8 cellular contexts compared by ENCODE assay signal in genomic region chr1:109790735-109791494, GRCh38. TPM values are rescaled to one million over a fixed set of nuclear protein-coding genes. Genes with fewer than 3 reads are reported as not detected.
DNase-seq lines count a peak whose midpoint lies in the region; ATAC-seq and TF ChIP-seq lines count a peak whose summit lies in the region.

No MANE protein-coding gene starts in this region.

- TF ChIP-seq CTCF in IMR-90 (conservative IDR thresholded peaks at IDR 0.05; ENCODE audit: low read depth, low read length) (peak; percentile 35; the same call in 1 of the 2 replicates), dorsolateral prefrontal cortex (IDR thresholded peaks at IDR 0.05 in 54 of 56, conservative IDR thresholded peaks at IDR 0.05 in 2 of 56; ENCODE audit: low read depth in 1 of 56, partially characterized antibody in 56 of 56) (peak in 42 of 56 donors; percentile 9 to 46 (median 28)), stomach (IDR thresholded peaks at IDR 0.05) (peak in 2 of 7 experiments; percentile 16 to 39)

- H2BK5ac ChIP-seq in IMR-90 (ENCODE audit: low read depth, low read length, poor library complexity, severe bottlenecking): no peak overlapping the region

- H4K5ac ChIP-seq in IMR-90 (ENCODE audit: low read depth, low read length): no peak overlapping the region; the same call in 1 of the 2 replicates

- no peaks in the 10 kb centered on the region for H3K27me3 ChIP-seq in IMR-90 (ENCODE audit: control insufficient read depth, insufficient read depth, low read length)
- H3K27me3 ChIP-seq in dorsolateral prefrontal cortex: no peaks in the 10 kb centered on the region
- no peaks in the 10 kb centered on the region for H3K27me3 ChIP-seq in naive thymus-derived CD4-positive, alpha-beta T cell (ENCODE audit: control insufficient read depth in 2 of 2, insufficient read depth in 2 of 2, low read length in 2 of 2)
- H3K27me3 ChIP-seq in stomach: no peaks in the 10 kb centered on the region

- DNase-seq in NCI-H2196 (lab: John Stamatoyannopoulos, UW; ENCODE audit: unreplicated experiment) (peak; percentile 14), NCI-H2196 treated with DMSO at 0.1 percent for 48 hours (lab: John Stamatoyannopoulos, UW; ENCODE audit: unreplicated experiment) (no peak), IMR-90 (peak; percentile 41), dorsolateral prefrontal cortex (peak in 8 of 10 donors; percentile 15 to 59 (median 37)), stomach (peak; percentile 43), NCI-H446 (lab: John Stamatoyannopoulos, UW) (no peak)
- DNase-seq in activated CD4-positive, alpha-beta T cell treated with anti-CD3 and anti-CD28 coated beads for 48 hours: peak; percentile 87
- peak; percentile 47 to 78 (median 67) for DNase-seq in naive thymus-derived CD4-positive, alpha-beta T cell

- BruUV-seq in IMR-90 (replicated peaks; lab: Mats Ljungman, UMichigan): no TSS peak

- no peaks in the 10 kb centered on the region for H3K79me1 ChIP-seq in IMR-90 (ENCODE audit: low read depth in 1 of 2, low read length in 2 of 2)

- no peaks in the 10 kb centered on the region for H3K9me3 ChIP-seq in IMR-90 (ENCODE audit: control insufficient read depth, insufficient read depth, low read length)
- no peaks in the 10 kb centered on the region for H3K9me3 ChIP-seq in naive thymus-derived CD4-positive, alpha-beta T cell (ENCODE audit: control insufficient read depth in 2 of 3, low read length in 3 of 3)
- no peaks in the 10 kb centered on the region for H3K9me3 ChIP-seq in stomach

- dilution Hi-C loops in IMR-90 (cut with HindIII; ENCODE audit: low sequenced_read_pairs, unreplicated experiment): no loop called here

- H4K91ac ChIP-seq in IMR-90 (ENCODE audit: insufficient read depth, low read depth, low read length): peak overlapping the region; percentile 91

- H2AK5ac ChIP-seq in IMR-90 (ENCODE audit: low read depth, low read length): peak overlapping the region; percentile 67

- peaks cover 38 to 88% (median 71%) of the 10 kb centered on the region in 7 donors for H3K4me1 Mint-ChIP-seq in naive thymus-derived CD4-positive, alpha-beta T cell

- H3K9ac ChIP-seq in IMR-90 (ENCODE audit: low read depth, low read length): no peak overlapping the region

- intact Hi-C loops in IMR-90 (cut with micrococcal nuclease) (no loop called here), dorsolateral prefrontal cortex (cut with DNase I) (loop anchor here (5.0 to 10.0 kb wide), 4 partner anchors 76 to 191 kb away; partner anchors contain the start of genes AHCYL1 (in 2 of the 2) and CSF1 (in 1 of the 2)), stomach (cut with DNase I; ENCODE audit: low total_unique reads) (no loop called here)
- intact Hi-C loops in naive thymus-derived CD4-positive, alpha-beta T cell (cut with micrococcal nuclease): loop anchor here (1.0 to 10.0 kb wide), 6 partner anchors 11 to 244 kb away; partner anchors contain the start of genes AHCYL1 (in 2 of the 2) and GNAI3 (in 2 of the 2)

- no peak overlapping the region for H2AK9ac ChIP-seq in IMR-90 (replicated peaks; ENCODE audit: low read depth, low read length, poor library complexity)

- POLR2A ChIA-PET in IMR-90 (lab: Charles Lee; ENCODE audit: unreplicated experiment): no interaction called here
- POLR2A ChIA-PET in naive thymus-derived CD4-positive, alpha-beta T cell (lab: Charles Lee): interaction anchor here (0.6 to 5.8 kb wide), 7 partner anchors 9 to 365 kb away, joined by 3 to 37 read pairs (median 5); partner anchors contain the start of genes AHCYL1 and ATXN7L2

- peaks cover 0 to 1% (median 0%) of the 10 kb centered on the region in 5 donors for H3K36me3 Mint-ChIP-seq in naive thymus-derived CD4-positive, alpha-beta T cell

- peak overlapping the region; percentile 92; the same call in 2 of the 3 replicates for H2BK15ac ChIP-seq in IMR-90 (ENCODE audit: low read depth, low read length)

- peak overlapping the region; percentile 51 for H3K4ac ChIP-seq in IMR-90 (ENCODE audit: low read depth, low read length)

- peak overlapping the region in 8 of 9 donors; percentile 49 to 94 (median 84) for H3K27ac Mint-ChIP-seq in naive thymus-derived CD4-positive, alpha-beta T cell

- in situ Hi-C loops in IMR-90 (cut with MboI; ENCODE audit: low sequenced_read_pairs): loop anchor here (25.0 kb wide), 1 partner anchor 121 kb away; the partner anchor contains the start of gene CSF1

- H3K4me3 Mint-ChIP-seq in naive thymus-derived CD4-positive, alpha-beta T cell: peak overlapping the region in 8 of 10 donors; percentile 26 to 62 (median 40)

- no peak for TF ChIP-seq EP300 in stomach (IDR thresholded peaks at IDR 0.05)

- H3K27ac ChIP-seq in IMR-90 (ENCODE audit: insufficient read depth, low read length) (no peak overlapping the region), dorsolateral prefrontal cortex (peak overlapping the region in 9 of 59 donors; percentile 9 to 51 (median 38)), stomach (peak overlapping the region; percentile 1 to 66 (median 59))
- H3K27ac ChIP-seq in naive thymus-derived CD4-positive, alpha-beta T cell (ENCODE audit: low read depth, low read length): peak overlapping the region; percentile 44

- H4K20me1 ChIP-seq in IMR-90 (ENCODE audit: insufficient read depth, low read length): no peaks in the 10 kb centered on the region

- WGBS in IMR-90 (ENCODE audit: extremely low coverage in 2 of 2, insufficient read length in 1 of 2), 2 experiments: 70% methylated on average over 4 of the region's 12 CpGs; no CpG with 5 or more reads in 1 of the 2 experiments
- 68 to 77% (median 71%) methylated on average over 7 to 12 of the region's 12 CpGs for WGBS in stomach, 5 donors

- CTCF ChIA-PET in IMR-90 (lab: Yijun Ruan, JAX): interaction anchor here (0.6 to 1.8 kb wide), 6 partner anchors 9 to 191 kb away, joined by 3 to 8 read pairs (median 3); no protein-coding TSS in a partner anchor
- CTCF ChIA-PET in naive thymus-derived CD4-positive, alpha-beta T cell (lab: Charles Lee): interaction anchor here (0.6 to 5.4 kb wide), 19 partner anchors 11 to 276 kb away, joined by 3 to 64 read pairs (median 4); partner anchors contain the start of genes AHCYL1 and GNAI3

- TF ChIP-seq RAD21 in IMR-90 (IDR thresholded peaks at IDR 0.05; ENCODE audit: low read length): peak; percentile 16; the same call in 1 of the 2 replicates

- no peak overlapping the region for H3K14ac ChIP-seq in IMR-90 (replicated peaks; ENCODE audit: low read depth, low read length)

- peak overlapping the region; percentile 98 for H2BK120ac ChIP-seq in IMR-90 (ENCODE audit: low read depth, low read length)

- H3K4me1 ChIP-seq in IMR-90 (ENCODE audit: control insufficient read depth, insufficient read depth, low read length) (peaks cover 41% of the 10 kb centered on the region), stomach (peaks cover 48 to 92% (median 58%) of the 10 kb centered on the region in 4 donors)
- peaks cover 51 to 52% of the 10 kb centered on the region in 2 donors for H3K4me1 ChIP-seq in naive thymus-derived CD4-positive, alpha-beta T cell (ENCODE audit: control insufficient read depth in 2 of 2, insufficient read depth in 2 of 2, low read length in 2 of 2)

- no peak overlapping the region for H3K4me2 ChIP-seq in IMR-90 (ENCODE audit: low read depth, low read length)

- TF ChIP-seq POLR2A in IMR-90 (IDR thresholded peaks at IDR 0.05; ENCODE audit: low read depth, low read length) (no peak), stomach (IDR thresholded peaks at IDR 0.05) (no peak)

- no peak overlapping the region for H3K56ac ChIP-seq in IMR-90 (ENCODE audit: extremely low read depth, insufficient read depth, low read length)

- H3K36me3 ChIP-seq in IMR-90 (ENCODE audit: control insufficient read depth, insufficient read depth, low read length) (no peaks in the 10 kb centered on the region), stomach (no peaks in the 10 kb centered on the region)
- H3K36me3 ChIP-seq in naive thymus-derived CD4-positive, alpha-beta T cell (ENCODE audit: control insufficient read depth in 2 of 3, insufficient read depth in 3 of 3, low read length in 3 of 3): no peaks in the 10 kb centered on the region

- H3K27me3 Mint-ChIP-seq in naive thymus-derived CD4-positive, alpha-beta T cell: no peaks in the 10 kb centered on the region

- H3K18ac ChIP-seq in IMR-90 (ENCODE audit: low read depth, low read length): peak overlapping the region; percentile 0; the same call in 1 of the 2 replicates

- H3K4me3 ChIP-seq in IMR-90 (ENCODE audit: insufficient read depth, low read depth, low read length) (no peak overlapping the region), dorsolateral prefrontal cortex (no peak overlapping the region), stomach (no peak overlapping the region)
- H3K4me3 ChIP-seq in naive thymus-derived CD4-positive, alpha-beta T cell (ENCODE audit: low read length): peak overlapping the region; percentile 1

- H3K9me1 ChIP-seq in IMR-90 (ENCODE audit: insufficient read depth, low read length): peaks cover 24% of the 10 kb centered on the region

- H4K8ac ChIP-seq in IMR-90 (ENCODE audit: low read depth in 2 of 2, low read length in 2 of 2): peak overlapping the region in 1 of 2 experiments; percentile 51; a peak in 2 of 4 replicates

- peaks cover 0 to 2% (median 0%) of the 10 kb centered on the region in 11 donors for H3K9me3 Mint-ChIP-seq in naive thymus-derived CD4-positive, alpha-beta T cell

- H2AFZ ChIP-seq in IMR-90 (replicated peaks; ENCODE audit: low read length, poor library complexity): no peak overlapping the region

- peak overlapping the region; percentile 27 for H2BK20ac ChIP-seq in IMR-90 (ENCODE audit: low read depth, low read length)

- ATAC-seq in IMR-90 (ENCODE audit: low read depth): no peak
- peak; percentile 93 for ATAC-seq in naive thymus-derived CD4-positive, alpha-beta T cell

- no peak overlapping the region for H3K23ac ChIP-seq in IMR-90 (ENCODE audit: low read depth, low read length)

RNA-seq across cellular contexts. Expression of gene EPS8L3, which starts 27.2 kb away (rescaled TPM):
- total RNA-seq in IMR-90 (2012; rRNA removed) (not detected in 2 replicates), dorsolateral prefrontal cortex (1 to 10 TPM in 1 of 120 experiments, under 1 TPM in 1, not detected in 118; 0.81 to 1.3 TPM), stomach (100 to 1,000 TPM in 2 of 5 donors, 10 to 100 TPM in 3; 22.3 to 299 (median 85.8) TPM)
- polyA plus RNA-seq in IMR-90 (2012; rRNA removed) (not detected in 2 replicates), stomach (10 to 100 TPM in 1 of 3 donors, 1 to 10 TPM in 2; 9.5 to 40.9 (median 9.6) TPM)
- 0.11 TPM in 1 of 2 replicates, not detected in the other for polyA plus RNA-seq in IMR-90 (2012; cell fraction: cytosol; rRNA removed)
- polyA plus RNA-seq in IMR-90 (2012; cell fraction: nucleus; rRNA removed; ENCODE audit: low replicate concordance): not detected in 2 replicates
- not detected for total RNA-seq in naive thymus-derived CD4-positive, alpha-beta T cell
- polyA plus RNA-seq in naive thymus-derived CD4-positive, alpha-beta T cell: not detected

RNA-seq across cellular contexts. Expression of gene GSTM3, which starts 50.1 kb away (rescaled TPM):
- total RNA-seq in IMR-90 (2012; rRNA removed) (101 and 131 TPM in 2 replicates), dorsolateral prefrontal cortex (100 to 1,000 TPM in 35 of 120 experiments, 10 to 100 TPM in 85; 34.5 to 187 (median 81.8) TPM), stomach (100 to 1,000 TPM in 2 of 5 donors, 10 to 100 TPM in 3; 32.2 to 213 (median 84.6) TPM)
- polyA plus RNA-seq in IMR-90 (2012; rRNA removed) (97.4 and 102 TPM in 2 replicates), stomach (100 to 1,000 TPM in 2 of 3 donors, 10 to 100 TPM in 1; 83.8 to 350 (median 194) TPM)
- polyA plus RNA-seq in IMR-90 (2012; cell fraction: cytosol; rRNA removed): 69.1 and 108 TPM in 2 replicates
- polyA plus RNA-seq in IMR-90 (2012; cell fraction: nucleus; rRNA removed; ENCODE audit: low replicate concordance): 19.5 and 60.7 TPM in 2 replicates
- 10 to 100 TPM in 2 of 5 experiments, 1 to 10 TPM in 3; 1.9 to 13.9 (median 7.7) TPM for total RNA-seq in naive thymus-derived CD4-positive, alpha-beta T cell
- polyA plus RNA-seq in naive thymus-derived CD4-positive, alpha-beta T cell: 100 to 1,000 TPM in 1 of 2 donors, 10 to 100 TPM in 1; 75.6 to 130 TPM

Comparison
In these comparisons a context has a peak if more than half of its experiments do, and no peak if none do; other contexts are left out.
1. DNase-seq: peak in NCI-H2196 (single experiment), IMR-90 (single experiment), activated CD4-positive, alpha-beta T cell treated with anti-CD3 and anti-CD28 coated beads for 48 hours (single experiment), dorsolateral prefrontal cortex (8 of 10), naive thymus-derived CD4-positive, alpha-beta T cell (9 of 9) and stomach (single experiment); none in NCI-H2196 treated with DMSO at 0.1 percent for 48 hours (single experiment) and NCI-H446 (0 of 2).
2. RNA of gene EPS8L3, which starts 27.2 kb away (total RNA-seq): 22.3 to 299 TPM in stomach; not detected in IMR-90, 0.81 to 1.3 TPM in dorsolateral prefrontal cortex and not detected in naive thymus-derived CD4-positive, alpha-beta T cell; every median in the first group is over 10 times any median in the second.
3. intact Hi-C loops: an anchor here in dorsolateral prefrontal cortex (5.0 to 10.0 kb wide) and naive thymus-derived CD4-positive, alpha-beta T cell (1.0 to 10.0 kb wide); none called in IMR-90 and stomach.